Comparison of ENCODE assay signal across 1 cellular context in the genomic region with DNA sequence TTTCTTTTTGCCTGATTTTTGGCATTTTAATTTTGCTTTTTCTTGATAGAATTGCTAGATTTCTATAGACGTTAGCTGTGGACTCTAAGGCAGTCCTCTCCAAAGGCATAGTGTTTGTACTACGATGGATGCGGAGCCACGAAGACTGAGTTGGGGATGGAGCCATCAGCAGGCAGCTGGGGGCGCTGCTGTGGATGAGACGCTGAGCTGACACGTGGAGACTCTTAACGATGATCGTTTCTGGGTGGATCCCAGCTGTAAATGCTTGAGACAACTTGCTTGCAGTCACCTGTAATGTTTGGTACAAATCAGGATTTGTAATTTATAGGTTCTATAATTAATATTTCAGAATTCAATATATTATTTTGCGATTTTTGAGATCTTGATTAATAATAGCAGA.
TF ChIP-seq lines count a peak whose summit lies in the region.

No MANE protein-coding gene starts in this region.

TF ChIP-seq in K562, 482 proteins besides CTCF, POLR2A, EP300 and RAD21 (continued from another document and continues in another):
- TF ChIP-seq, protein P1, sequence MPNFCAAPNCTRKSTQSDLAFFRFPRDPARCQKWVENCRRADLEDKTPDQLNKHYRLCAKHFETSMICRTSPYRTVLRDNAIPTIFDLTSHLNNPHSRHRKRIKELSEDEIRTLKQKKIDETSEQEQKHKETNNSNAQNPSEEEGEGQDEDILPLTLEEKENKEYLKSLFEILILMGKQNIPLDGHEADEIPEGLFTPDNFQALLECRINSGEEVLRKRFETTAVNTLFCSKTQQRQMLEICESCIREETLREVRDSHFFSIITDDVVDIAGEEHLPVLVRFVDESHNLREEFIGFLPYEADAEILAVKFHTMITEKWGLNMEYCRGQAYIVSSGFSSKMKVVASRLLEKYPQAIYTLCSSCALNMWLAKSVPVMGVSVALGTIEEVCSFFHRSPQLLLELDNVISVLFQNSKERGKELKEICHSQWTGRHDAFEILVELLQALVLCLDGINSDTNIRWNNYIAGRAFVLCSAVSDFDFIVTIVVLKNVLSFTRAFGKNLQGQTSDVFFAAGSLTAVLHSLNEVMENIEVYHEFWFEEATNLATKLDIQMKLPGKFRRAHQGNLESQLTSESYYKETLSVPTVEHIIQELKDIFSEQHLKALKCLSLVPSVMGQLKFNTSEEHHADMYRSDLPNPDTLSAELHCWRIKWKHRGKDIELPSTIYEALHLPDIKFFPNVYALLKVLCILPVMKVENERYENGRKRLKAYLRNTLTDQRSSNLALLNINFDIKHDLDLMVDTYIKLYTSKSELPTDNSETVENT (CRISPR knock-in tag; IDR thresholded peaks at IDR 0.05), result no peak
- TF ChIP-seq NONO (IDR thresholded peaks at IDR 0.05; ENCODE audit: low read depth in 2 of 2, low read length in 1 of 2) (no peak), NFE2 (IDR thresholded peaks at IDR 0.05; ENCODE audit: low read depth) (no peak), ATF1 (CRISPR knock-in tag; IDR thresholded peaks at IDR 0.05) (no peak), ATF1 (tag; IDR thresholded peaks at IDR 0.05) (peak; percentile 60; the same call in 1 of the 2 replicates), RBM25 (IDR thresholded peaks at IDR 0.05; ENCODE audit: low read depth, low read length, severe bottlenecking) (no peak), PHTF2 (CRISPR knock-in tag; IDR thresholded peaks at IDR 0.05) (no peak), GTF2E2 (tag; IDR thresholded peaks at IDR 0.05) (no peak), NR4A1 (CRISPR knock-in tag; IDR thresholded peaks at IDR 0.05) (no peak), NR4A1 (tag; IDR thresholded peaks at IDR 0.05) (no peak), ZNF134 (CRISPR knock-in tag; conservative IDR thresholded peaks at IDR 0.05) (no peak), ZNF324 (CRISPR knock-in tag; IDR thresholded peaks at IDR 0.05) (no peak), CCNT2 (IDR thresholded peaks at IDR 0.05; ENCODE audit: borderline replicate concordance, extremely low read depth, insufficient read length, low read depth, low read length) (no peak), ESRRB (CRISPR knock-in tag; IDR thresholded peaks at IDR 0.05; ENCODE audit: borderline replicate concordance) (no peak), GATAD2B (IDR thresholded peaks at IDR 0.05; ENCODE audit: borderline replicate concordance) (no peak), CBX3 (IDR thresholded peaks at IDR 0.05; ENCODE audit: borderline replicate concordance in 1 of 2, low read length in 2 of 2) (peak in 1 of 2 experiments; percentile 95; a peak in 2 of 3 replicates), ZNF224 (CRISPR knock-in tag; IDR thresholded peaks at IDR 0.05) (no peak), HIVEP1 (CRISPR knock-in tag; IDR thresholded peaks at IDR 0.05) (no peak), ZNF764 (CRISPR knock-in tag; IDR thresholded peaks at IDR 0.05; ENCODE audit: low read depth) (no peak), SRSF7 (optimal IDR thresholded peaks at IDR 0.05; ENCODE audit: low read depth, low read length) (no peak), ZNF507 (tag; conservative IDR thresholded peaks at IDR 0.05) (no peak), PTRF (tag; IDR thresholded peaks at IDR 0.05) (no peak), ZNF239 (CRISPR knock-in tag; IDR thresholded peaks at IDR 0.05) (no peak), MAFG (tag; conservative IDR thresholded peaks at IDR 0.05) (no peak), HNRNPL (IDR thresholded peaks at IDR 0.05; ENCODE audit: low read depth, low read length) (no peak), TBL1XR1 (IDR thresholded peaks at IDR 0.05; ENCODE audit: low read length in 2 of 2) (no peak), ILK (tag; IDR thresholded peaks at IDR 0.05; ENCODE audit: borderline replicate concordance, low read depth) (no peak), PPARD (CRISPR knock-in tag; IDR thresholded peaks at IDR 0.05) (no peak), BCL6 (CRISPR knock-in tag; IDR thresholded peaks at IDR 0.05) (no peak), ZNF133 (CRISPR knock-in tag; IDR thresholded peaks at IDR 0.05) (no peak), MCM5 (IDR thresholded peaks at IDR 0.05; ENCODE audit: low read depth) (no peak), KDM4B (IDR thresholded peaks at IDR 0.05; ENCODE audit: borderline replicate concordance in 2 of 2, low read depth in 1 of 2) (no peak), XRCC5 (IDR thresholded peaks at IDR 0.05; ENCODE audit: low read depth, low read length) (no peak), KDM1A (IDR thresholded peaks at IDR 0.05) (peak in 1 of 2 experiments; percentile 14; a peak in 1 of 4 replicates), ZC3H4 (CRISPR knock-in tag; IDR thresholded peaks at IDR 0.05; ENCODE audit: borderline replicate concordance) (no peak), ZNF780A (CRISPR knock-in tag; IDR thresholded peaks at IDR 0.05) (no peak), MYNN (IDR thresholded peaks at IDR 0.05) (peak; percentile 79), MYNN (CRISPR knock-in tag; IDR thresholded peaks at IDR 0.05) (no peak), RNF2 (IDR thresholded peaks at IDR 0.05) (peak; percentile 89), SNRNP70 (optimal IDR thresholded peaks at IDR 0.05; ENCODE audit: low read depth, low read length) (no peak), ZNF384 (IDR thresholded peaks at IDR 0.05; ENCODE audit: low read depth, low read length) (peak; percentile 34; the same call in 1 of the 2 replicates), CBX8 (IDR thresholded peaks at IDR 0.05; ENCODE audit: borderline replicate concordance, extremely low read depth, low read depth, low read length, poor library complexity, severe bottlenecking) (no peak), ZNF561 (CRISPR knock-in tag; conservative IDR thresholded peaks at IDR 0.05) (no peak), SMAD3 (CRISPR knock-in tag; conservative IDR thresholded peaks at IDR 0.05) (no peak), MEIS2 (IDR thresholded peaks at IDR 0.05; ENCODE audit: partially characterized antibody) (peak; percentile 43), MCM2 (IDR thresholded peaks at IDR 0.05; ENCODE audit: low read depth) (no peak), SMARCA4 (IDR thresholded peaks at IDR 0.05) (no peak), CREBBP (IDR thresholded peaks at IDR 0.05; ENCODE audit: low read depth, low read length) (no peak)
- TF ChIP-seq, protein P2, sequence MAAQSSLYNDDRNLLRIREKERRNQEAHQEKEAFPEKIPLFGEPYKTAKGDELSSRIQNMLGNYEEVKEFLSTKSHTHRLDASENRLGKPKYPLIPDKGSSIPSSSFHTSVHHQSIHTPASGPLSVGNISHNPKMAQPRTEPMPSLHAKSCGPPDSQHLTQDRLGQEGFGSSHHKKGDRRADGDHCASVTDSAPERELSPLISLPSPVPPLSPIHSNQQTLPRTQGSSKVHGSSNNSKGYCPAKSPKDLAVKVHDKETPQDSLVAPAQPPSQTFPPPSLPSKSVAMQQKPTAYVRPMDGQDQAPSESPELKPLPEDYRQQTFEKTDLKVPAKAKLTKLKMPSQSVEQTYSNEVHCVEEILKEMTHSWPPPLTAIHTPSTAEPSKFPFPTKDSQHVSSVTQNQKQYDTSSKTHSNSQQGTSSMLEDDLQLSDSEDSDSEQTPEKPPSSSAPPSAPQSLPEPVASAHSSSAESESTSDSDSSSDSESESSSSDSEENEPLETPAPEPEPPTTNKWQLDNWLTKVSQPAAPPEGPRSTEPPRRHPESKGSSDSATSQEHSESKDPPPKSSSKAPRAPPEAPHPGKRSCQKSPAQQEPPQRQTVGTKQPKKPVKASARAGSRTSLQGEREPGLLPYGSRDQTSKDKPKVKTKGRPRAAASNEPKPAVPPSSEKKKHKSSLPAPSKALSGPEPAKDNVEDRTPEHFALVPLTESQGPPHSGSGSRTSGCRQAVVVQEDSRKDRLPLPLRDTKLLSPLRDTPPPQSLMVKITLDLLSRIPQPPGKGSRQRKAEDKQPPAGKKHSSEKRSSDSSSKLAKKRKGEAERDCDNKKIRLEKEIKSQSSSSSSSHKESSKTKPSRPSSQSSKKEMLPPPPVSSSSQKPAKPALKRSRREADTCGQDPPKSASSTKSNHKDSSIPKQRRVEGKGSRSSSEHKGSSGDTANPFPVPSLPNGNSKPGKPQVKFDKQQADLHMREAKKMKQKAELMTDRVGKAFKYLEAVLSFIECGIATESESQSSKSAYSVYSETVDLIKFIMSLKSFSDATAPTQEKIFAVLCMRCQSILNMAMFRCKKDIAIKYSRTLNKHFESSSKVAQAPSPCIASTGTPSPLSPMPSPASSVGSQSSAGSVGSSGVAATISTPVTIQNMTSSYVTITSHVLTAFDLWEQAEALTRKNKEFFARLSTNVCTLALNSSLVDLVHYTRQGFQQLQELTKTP (IDR thresholded peaks at IDR 0.05; ENCODE audit: low read depth in 1 of 2, partially characterized antibody in 2 of 2), result no peak
- TF ChIP-seq, protein P3, sequence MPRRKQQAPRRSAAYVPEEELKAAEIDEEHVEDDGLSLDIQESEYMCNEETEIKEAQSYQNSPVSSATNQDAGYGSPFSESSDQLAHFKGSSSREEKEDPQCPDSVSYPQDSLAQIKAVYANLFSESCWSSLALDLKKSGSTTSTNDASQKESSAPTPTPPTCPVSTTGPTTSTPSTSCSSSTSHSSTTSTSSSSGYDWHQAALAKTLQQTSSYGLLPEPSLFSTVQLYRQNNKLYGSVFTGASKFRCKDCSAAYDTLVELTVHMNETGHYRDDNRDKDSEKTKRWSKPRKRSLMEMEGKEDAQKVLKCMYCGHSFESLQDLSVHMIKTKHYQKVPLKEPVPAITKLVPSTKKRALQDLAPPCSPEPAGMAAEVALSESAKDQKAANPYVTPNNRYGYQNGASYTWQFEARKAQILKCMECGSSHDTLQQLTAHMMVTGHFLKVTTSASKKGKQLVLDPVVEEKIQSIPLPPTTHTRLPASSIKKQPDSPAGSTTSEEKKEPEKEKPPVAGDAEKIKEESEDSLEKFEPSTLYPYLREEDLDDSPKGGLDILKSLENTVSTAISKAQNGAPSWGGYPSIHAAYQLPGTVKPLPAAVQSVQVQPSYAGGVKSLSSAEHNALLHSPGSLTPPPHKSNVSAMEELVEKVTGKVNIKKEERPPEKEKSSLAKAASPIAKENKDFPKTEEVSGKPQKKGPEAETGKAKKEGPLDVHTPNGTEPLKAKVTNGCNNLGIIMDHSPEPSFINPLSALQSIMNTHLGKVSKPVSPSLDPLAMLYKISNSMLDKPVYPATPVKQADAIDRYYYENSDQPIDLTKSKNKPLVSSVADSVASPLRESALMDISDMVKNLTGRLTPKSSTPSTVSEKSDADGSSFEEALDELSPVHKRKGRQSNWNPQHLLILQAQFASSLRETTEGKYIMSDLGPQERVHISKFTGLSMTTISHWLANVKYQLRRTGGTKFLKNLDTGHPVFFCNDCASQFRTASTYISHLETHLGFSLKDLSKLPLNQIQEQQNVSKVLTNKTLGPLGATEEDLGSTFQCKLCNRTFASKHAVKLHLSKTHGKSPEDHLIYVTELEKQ (CRISPR knock-in tag; IDR thresholded peaks at IDR 0.05), result no peak
- TF ChIP-seq, protein P4, sequence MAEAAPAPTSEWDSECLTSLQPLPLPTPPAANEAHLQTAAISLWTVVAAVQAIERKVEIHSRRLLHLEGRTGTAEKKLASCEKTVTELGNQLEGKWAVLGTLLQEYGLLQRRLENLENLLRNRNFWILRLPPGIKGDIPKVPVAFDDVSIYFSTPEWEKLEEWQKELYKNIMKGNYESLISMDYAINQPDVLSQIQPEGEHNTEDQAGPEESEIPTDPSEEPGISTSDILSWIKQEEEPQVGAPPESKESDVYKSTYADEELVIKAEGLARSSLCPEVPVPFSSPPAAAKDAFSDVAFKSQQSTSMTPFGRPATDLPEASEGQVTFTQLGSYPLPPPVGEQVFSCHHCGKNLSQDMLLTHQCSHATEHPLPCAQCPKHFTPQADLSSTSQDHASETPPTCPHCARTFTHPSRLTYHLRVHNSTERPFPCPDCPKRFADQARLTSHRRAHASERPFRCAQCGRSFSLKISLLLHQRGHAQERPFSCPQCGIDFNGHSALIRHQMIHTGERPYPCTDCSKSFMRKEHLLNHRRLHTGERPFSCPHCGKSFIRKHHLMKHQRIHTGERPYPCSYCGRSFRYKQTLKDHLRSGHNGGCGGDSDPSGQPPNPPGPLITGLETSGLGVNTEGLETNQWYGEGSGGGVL (CRISPR knock-in tag; IDR thresholded peaks at IDR 0.05), result no peak
- TF ChIP-seq, protein P5, sequence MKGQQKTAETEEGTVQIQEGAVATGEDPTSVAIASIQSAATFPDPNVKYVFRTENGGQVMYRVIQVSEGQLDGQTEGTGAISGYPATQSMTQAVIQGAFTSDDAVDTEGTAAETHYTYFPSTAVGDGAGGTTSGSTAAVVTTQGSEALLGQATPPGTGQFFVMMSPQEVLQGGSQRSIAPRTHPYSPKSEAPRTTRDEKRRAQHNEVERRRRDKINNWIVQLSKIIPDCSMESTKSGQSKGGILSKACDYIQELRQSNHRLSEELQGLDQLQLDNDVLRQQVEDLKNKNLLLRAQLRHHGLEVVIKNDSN (CRISPR knock-in tag; IDR thresholded peaks at IDR 0.05), result 0 out of 2 replicates have a peak, but pooled peaks have one; percentile 47
- TF ChIP-seq, protein P6, sequence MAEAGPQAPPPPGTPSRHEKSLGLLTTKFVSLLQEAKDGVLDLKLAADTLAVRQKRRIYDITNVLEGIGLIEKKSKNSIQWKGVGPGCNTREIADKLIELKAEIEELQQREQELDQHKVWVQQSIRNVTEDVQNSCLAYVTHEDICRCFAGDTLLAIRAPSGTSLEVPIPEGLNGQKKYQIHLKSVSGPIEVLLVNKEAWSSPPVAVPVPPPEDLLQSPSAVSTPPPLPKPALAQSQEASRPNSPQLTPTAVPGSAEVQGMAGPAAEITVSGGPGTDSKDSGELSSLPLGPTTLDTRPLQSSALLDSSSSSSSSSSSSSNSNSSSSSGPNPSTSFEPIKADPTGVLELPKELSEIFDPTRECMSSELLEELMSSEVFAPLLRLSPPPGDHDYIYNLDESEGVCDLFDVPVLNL (CRISPR knock-in tag; IDR thresholded peaks at IDR 0.05; ENCODE audit: low read depth), result no peak
- TF ChIP-seq, protein P7, sequence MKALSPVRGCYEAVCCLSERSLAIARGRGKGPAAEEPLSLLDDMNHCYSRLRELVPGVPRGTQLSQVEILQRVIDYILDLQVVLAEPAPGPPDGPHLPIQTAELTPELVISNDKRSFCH (CRISPR knock-in tag; IDR thresholded peaks at IDR 0.05), result no peak
- TF ChIP-seq, protein P7 (tag; IDR thresholded peaks at IDR 0.05), result 0 out of 2 replicates have a peak, but pooled peaks have one; percentile 22
- TF ChIP-seq, protein P8, sequence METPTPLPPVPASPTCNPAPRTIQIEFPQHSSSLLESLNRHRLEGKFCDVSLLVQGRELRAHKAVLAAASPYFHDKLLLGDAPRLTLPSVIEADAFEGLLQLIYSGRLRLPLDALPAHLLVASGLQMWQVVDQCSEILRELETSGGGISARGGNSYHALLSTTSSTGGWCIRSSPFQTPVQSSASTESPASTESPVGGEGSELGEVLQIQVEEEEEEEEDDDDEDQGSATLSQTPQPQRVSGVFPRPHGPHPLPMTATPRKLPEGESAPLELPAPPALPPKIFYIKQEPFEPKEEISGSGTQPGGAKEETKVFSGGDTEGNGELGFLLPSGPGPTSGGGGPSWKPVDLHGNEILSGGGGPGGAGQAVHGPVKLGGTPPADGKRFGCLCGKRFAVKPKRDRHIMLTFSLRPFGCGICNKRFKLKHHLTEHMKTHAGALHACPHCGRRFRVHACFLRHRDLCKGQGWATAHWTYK (CRISPR knock-in tag; IDR thresholded peaks at IDR 0.05), result no peak
- TF ChIP-seq, protein P9, sequence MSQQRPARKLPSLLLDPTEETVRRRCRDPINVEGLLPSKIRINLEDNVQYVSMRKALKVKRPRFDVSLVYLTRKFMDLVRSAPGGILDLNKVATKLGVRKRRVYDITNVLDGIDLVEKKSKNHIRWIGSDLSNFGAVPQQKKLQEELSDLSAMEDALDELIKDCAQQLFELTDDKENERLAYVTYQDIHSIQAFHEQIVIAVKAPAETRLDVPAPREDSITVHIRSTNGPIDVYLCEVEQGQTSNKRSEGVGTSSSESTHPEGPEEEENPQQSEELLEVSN (IDR thresholded peaks at IDR 0.05; ENCODE audit: borderline replicate concordance in 1 of 2, extremely low read depth in 1 of 2, insufficient read depth in 1 of 2, insufficient read length in 1 of 2, low read depth in 1 of 2, low read length in 1 of 2, poor library complexity in 1 of 2, severe bottlenecking in 1 of 2), result peak; percentile 87 to 96
